In the genomic region with DNA sequence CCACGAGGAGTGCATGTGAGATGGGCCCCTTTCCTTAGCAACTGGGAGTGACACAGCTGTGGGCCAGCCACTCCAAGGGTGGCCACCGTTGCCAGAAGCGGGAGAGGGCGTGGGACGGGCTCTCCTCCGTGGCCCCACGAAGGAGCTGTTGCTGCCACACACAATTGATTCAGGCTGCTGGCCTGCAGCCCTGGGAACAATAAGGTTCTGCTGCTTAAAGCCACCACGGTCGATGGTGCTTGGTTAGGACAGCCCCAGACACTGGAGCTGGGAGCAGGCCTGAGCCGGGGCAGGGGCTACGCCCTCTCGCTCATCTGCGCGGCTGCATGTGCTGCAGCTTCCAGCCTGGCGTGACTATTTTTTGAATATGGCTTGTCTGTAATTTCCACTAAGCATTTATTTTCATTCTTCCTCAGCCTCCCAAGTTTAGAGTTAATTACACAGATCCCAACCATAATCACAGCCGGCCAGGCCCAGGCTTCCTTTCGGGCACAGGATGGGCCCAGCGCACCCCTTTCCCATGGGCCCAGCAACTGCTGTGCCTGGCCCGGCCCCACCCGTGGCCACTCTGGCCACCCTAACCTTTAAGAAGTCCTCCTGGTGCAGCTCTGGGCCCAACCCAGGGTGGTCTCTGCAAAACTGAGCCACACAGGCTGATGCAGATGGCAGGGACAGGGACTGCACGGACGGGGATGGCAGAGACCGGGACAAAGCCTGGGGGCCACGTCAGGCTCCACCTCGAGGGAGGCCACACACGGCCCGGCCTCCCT, we compare ENCODE assay signal across 21 cellular contexts. TPM values are rescaled to one million over a fixed set of nuclear protein-coding genes. Genes with fewer than 3 reads are reported as not detected.
DNase-seq lines count a peak whose midpoint lies in the region; ATAC-seq and TF ChIP-seq lines count a peak whose summit lies in the region.
"Had no signal": no experiment of that assay in that cellular context is flagged by ENCODE, and none has a peak within 500 bp of the region (broad histone marks: within the 10 kb centered on the region; RNA-seq: fewer than 3 reads in every experiment).

No MANE protein-coding gene starts in this region.

- intact Hi-C loops in left cardiac atrium (cut with DNase I), result no loop called here
- intact Hi-C loops in naive thymus-derived CD4-positive, alpha-beta T cell (cut with micrococcal nuclease), result no loop called here

- no peak for TF ChIP-seq CTCF in RWPE1 (conservative IDR thresholded peaks at IDR 0.05; ENCODE audit: low read depth)

- no peak for DNase-seq in RWPE1 (ENCODE audit: low spot score)
- DNase-seq in left cardiac atrium, result peak; percentile 19
- DNase-seq in naive B cell, result no peak
- DNase-seq in OCI-M1 (lab: John Stamatoyannopoulos, UW), result no peak
- no peak for DNase-seq in naive thymus-derived CD4-positive, alpha-beta T cell
- DNase-seq in anterior cingulate cortex (lab: John Stamatoyannopoulos, UW), result no peak
- DNase-seq: activated CD8-positive, alpha-beta memory T cell treated with anti-CD3 and anti-CD28 coated beads, Interleukin-2, amount 50 U/mL, for 48 hours; activated gamma-delta T cell; activated naive CD8-positive, alpha-beta T cell treated with anti-CD3 and anti-CD28 coated beads, Interleukin-2, amount 50 U/mL, for 24 hours; CD4-positive, alpha-beta T cell; colonic mucosa; hippocampal formation; NCI-H1048; NCI-H2029; stimulated activated CD4-positive, alpha-beta T cell treated with anti-CD3 and anti-CD28 coated beads, Interleukin-4, amount 100 ng/mL, for 1 hour had no signal

- no peaks in the 10 kb centered on the region for H3K9me3 ChIP-seq in naive thymus-derived CD4-positive, alpha-beta T cell (ENCODE audit: control insufficient read depth in 2 of 3, low read length in 3 of 3)
- H3K9me3 ChIP-seq: colonic mucosa, esophagus muscularis mucosa, HAP-1, thoracic aorta had no signal

- H3K4me1 ChIP-seq in naive thymus-derived CD4-positive, alpha-beta T cell (ENCODE audit: control insufficient read depth in 2 of 2, insufficient read depth in 2 of 2, low read length in 2 of 2), result no peaks in the 10 kb centered on the region
- H3K4me1 ChIP-seq: colonic mucosa, HAP-1 had no signal

- no peaks in the 10 kb centered on the region for H3K36me3 ChIP-seq in naive thymus-derived CD4-positive, alpha-beta T cell (ENCODE audit: control insufficient read depth in 2 of 3, insufficient read depth in 3 of 3, low read length in 3 of 3)
- H3K36me3 ChIP-seq: colonic mucosa, thoracic aorta had no signal

- peaks cover 0 to 8% of the 10 kb centered on the region in 2 donors for H3K36me3 Mint-ChIP-seq in naive B cell
- H3K36me3 Mint-ChIP-seq in naive thymus-derived CD4-positive, alpha-beta T cell, result no peaks in the 10 kb centered on the region

- CTCF ChIA-PET in RWPE1 (lab: Yijun Ruan, JAX), result interaction anchor here (0.6 to 1.4 kb wide), 2 partner anchors 15 to 20 kb away, joined by 3 to 6 read pairs; no protein-coding TSS in a partner anchor
- CTCF ChIA-PET in naive thymus-derived CD4-positive, alpha-beta T cell (lab: Charles Lee), result no interaction called here

- no peaks in the 10 kb centered on the region for H3K27me3 Mint-ChIP-seq in naive B cell
- no peaks in the 10 kb centered on the region for H3K27me3 Mint-ChIP-seq in naive thymus-derived CD4-positive, alpha-beta T cell
- H3K27me3 Mint-ChIP-seq: activated naive CD8-positive, alpha-beta T cell treated with anti-CD3 and anti-CD28 coated beads, Interleukin-2, amount 50 U/mL, for 24 hours; CD4-positive, alpha-beta T cell; stimulated activated memory B cell treated with anti-CD40 and anti-IgM and Interleukin-4, amounts not matched to agents 10 μg/mL and 1 μg/mL and 100 μg/mL, for 72 hours had no signal

- H3K27me3 ChIP-seq in naive thymus-derived CD4-positive, alpha-beta T cell (ENCODE audit: control insufficient read depth in 2 of 2, insufficient read depth in 2 of 2, low read length in 2 of 2), result no peaks in the 10 kb centered on the region
- H3K27me3 ChIP-seq: colonic mucosa, esophagus muscularis mucosa had no signal

- H3K4me3 ChIP-seq in naive thymus-derived CD4-positive, alpha-beta T cell (ENCODE audit: low read length), result no peak overlapping the region
- H3K4me3 ChIP-seq: colonic mucosa, esophagus muscularis mucosa, HAP-1, thoracic aorta had no signal

- H3K27ac Mint-ChIP-seq in naive B cell, result peak overlapping the region in 4 of 6 donors; percentile 38 to 76 (median 54)
- no peak overlapping the region for H3K27ac Mint-ChIP-seq in naive thymus-derived CD4-positive, alpha-beta T cell
- H3K27ac Mint-ChIP-seq: activated naive CD8-positive, alpha-beta T cell treated with anti-CD3 and anti-CD28 coated beads, Interleukin-2, amount 50 U/mL, for 24 hours; CD4-positive, alpha-beta T cell had no signal

- ATAC-seq in left cardiac atrium, result no peak
- no peak for ATAC-seq in naive B cell (ENCODE audit: low read depth in 2 of 2)
- ATAC-seq in naive thymus-derived CD4-positive, alpha-beta T cell, result no peak
- ATAC-seq: activated naive CD8-positive, alpha-beta T cell treated with anti-CD3 and anti-CD28 coated beads, Interleukin-2, amount 50 U/mL, for 24 hours; stimulated activated memory B cell treated with anti-CD40 and anti-IgM and Interleukin-4, amounts not matched to agents 10 μg/mL and 1 μg/mL and 100 μg/mL, for 72 hours had no signal

- H3K4me3 Mint-ChIP-seq in naive B cell, result no peak overlapping the region
- no peak overlapping the region for H3K4me3 Mint-ChIP-seq in naive thymus-derived CD4-positive, alpha-beta T cell
- H3K4me3 Mint-ChIP-seq: activated naive CD8-positive, alpha-beta T cell treated with anti-CD3 and anti-CD28 coated beads, Interleukin-2, amount 50 U/mL, for 24 hours; CD4-positive, alpha-beta T cell; neural crest cell; stimulated activated memory B cell treated with anti-CD40 and anti-IgM and Interleukin-4, amounts not matched to agents 10 μg/mL and 1 μg/mL and 100 μg/mL, for 72 hours had no signal

- POLR2A ChIA-PET in RWPE1 (lab: Yijun Ruan, JAX; ENCODE audit: low non-redundant PET), result no interaction called here
- POLR2A ChIA-PET in naive thymus-derived CD4-positive, alpha-beta T cell (lab: Charles Lee), result no interaction called here

- H3K9me3 Mint-ChIP-seq in naive B cell, result no peaks in the 10 kb centered on the region
- H3K9me3 Mint-ChIP-seq in naive thymus-derived CD4-positive, alpha-beta T cell, result peaks cover 0 to 1% (median 0%) of the 10 kb centered on the region in 11 donors
- H3K9me3 Mint-ChIP-seq: activated naive CD8-positive, alpha-beta T cell treated with anti-CD3 and anti-CD28 coated beads, Interleukin-2, amount 50 U/mL, for 24 hours; CD4-positive, alpha-beta T cell; neural crest cell; stimulated activated memory B cell treated with anti-CD40 and anti-IgM and Interleukin-4, amounts not matched to agents 10 μg/mL and 1 μg/mL and 100 μg/mL, for 72 hours had no signal

- H3K27ac ChIP-seq in RWPE1, result peak overlapping the region; percentile 95
- peak overlapping the region; percentile 5 for H3K27ac ChIP-seq in temporal lobe (ENCODE audit: low read depth, low read length)
- no peak overlapping the region for H3K27ac ChIP-seq in naive thymus-derived CD4-positive, alpha-beta T cell (ENCODE audit: low read depth, low read length)
- H3K27ac ChIP-seq: colonic mucosa, esophagus muscularis mucosa, thoracic aorta had no signal

- H3K4me1 Mint-ChIP-seq in naive B cell, result peaks cover 50 to 74% (median 62%) of the 10 kb centered on the region in 3 donors
- peaks cover 0 to 3% (median 0%) of the 10 kb centered on the region in 7 donors for H3K4me1 Mint-ChIP-seq in naive thymus-derived CD4-positive, alpha-beta T cell

RNA-seq across cellular contexts. Expression of gene VAV2, which starts 49.7 kb away (rescaled TPM):
- total RNA-seq in left cardiac atrium (1 to 10 TPM; 8.3 to 9.6 TPM), temporal lobe (39.1 TPM)
- polyA plus RNA-seq in naive B cell (ENCODE audit: low read depth in 6 of 6), result 10 to 100 TPM in 5 of 6 donors, 1 to 10 TPM in 1; 5.7 to 33.3 (median 15.2) TPM
- total RNA-seq in naive thymus-derived CD4-positive, alpha-beta T cell, result 10 to 100 TPM in 1 of 5 experiments, 1 to 10 TPM in 4; 1.9 to 14.4 (median 3.2) TPM
- under 1 TPM; 0.18 to 0.31 TPM for polyA plus RNA-seq in naive thymus-derived CD4-positive, alpha-beta T cell

Comparison
In these comparisons a context has a peak if more than half of its experiments do, and no peak if none do; other contexts are left out.
1. H3K27ac Mint-ChIP-seq: peak in naive B cell (4 of 6); none in naive thymus-derived CD4-positive, alpha-beta T cell (0 of 9).